In genomic region chr7:2640858-2641257, GRCh38 we compare ENCODE assay signal across 9 cellular contexts. TPM values are rescaled to one million over a fixed set of nuclear protein-coding genes. Genes with fewer than 3 reads are reported as not detected.
A peak's percentile ranks its signal among the peaks of the same experiment; 100 is the strongest.
DNase-seq lines count a peak whose midpoint lies in the region; ATAC-seq and TF ChIP-seq lines count a peak whose summit lies in the region.
"Had no signal": no experiment of that assay in that cellular context is flagged by ENCODE, and none has a peak within 500 bp of the region (broad histone marks: within the 10 kb centered on the region; RNA-seq: fewer than 3 reads in every experiment).

No MANE protein-coding gene starts in this region.

- TF ChIP-seq CTCF in mucosa of descending colon (IDR thresholded peaks at IDR 0.05) (no peak), tibial artery (IDR thresholded peaks at IDR 0.05) (no peak)

- H3K36me3 Mint-ChIP-seq in dendritic cell treated with granulocyte-macrophage colony-stimulating factor and Interleukin-4, amounts not matched to agents 40 ng/mL and 50 ng/mL, for 4 days (ENCODE audit: low read depth), result peaks cover 93% of the 10 kb centered on the region

- no peaks in the 10 kb centered on the region for H3K9me3 ChIP-seq in NT2/D1 (ENCODE audit: insufficient read depth, low read length)
- no peaks in the 10 kb centered on the region for H3K9me3 ChIP-seq in mucosa of descending colon
- H3K9me3 ChIP-seq in tibial artery, result no peaks in the 10 kb centered on the region

- H3K27me3 ChIP-seq in NT2/D1 (ENCODE audit: insufficient read depth, insufficient read length), result no peaks in the 10 kb centered on the region
- no peaks in the 10 kb centered on the region for H3K27me3 ChIP-seq in tibial artery

- H3K36me3 ChIP-seq in NT2/D1 (ENCODE audit: insufficient read depth, insufficient read length, low read length), result peaks cover 60% of the 10 kb centered on the region
- no peaks in the 10 kb centered on the region for H3K36me3 ChIP-seq in mucosa of descending colon (ENCODE audit: low read depth)
- no peaks in the 10 kb centered on the region for H3K36me3 ChIP-seq in tibial artery

- H3K4me1 ChIP-seq in NT2/D1 (ENCODE audit: insufficient read depth, insufficient read length) (peaks cover 61% of the 10 kb centered on the region), mucosa of descending colon (ENCODE audit: low read depth) (peaks cover 12% of the 10 kb centered on the region), tibial artery (peaks cover 12 to 78% (median 55%) of the 10 kb centered on the region in 4 donors)

- H3K4me1 Mint-ChIP-seq in dendritic cell treated with granulocyte-macrophage colony-stimulating factor and Interleukin-4, amounts not matched to agents 40 ng/mL and 50 ng/mL, for 4 days (ENCODE audit: low read depth), result peaks cover 89% of the 10 kb centered on the region

- intact Hi-C loops in dendritic cell treated with granulocyte-macrophage colony-stimulating factor and Interleukin-4, amounts not matched to agents 40 ng/mL and 50 ng/mL, for 4 days (cut with micrococcal nuclease), result loop anchor here (5.0 kb wide), 1 partner anchor 84 kb away; the partner anchor contains the start of genes BRAT1 and IQCE
- intact Hi-C loops in mucosa of descending colon (cut with DNase I, micrococcal nuclease), result no loop called here
- intact Hi-C loops in tibial artery (cut with DNase I; ENCODE audit: low total_unique reads), result no loop called here

- ATAC-seq in mucosa of descending colon, result peak; percentile 5
- ATAC-seq in HG03432 (IDR thresholded peaks at IDR 0.05; ENCODE audit: unreplicated experiment), result no peak

- H3K4me3 ChIP-seq in NT2/D1 (ENCODE audit: insufficient read length, low read depth), result no peak overlapping the region
- H3K4me3 ChIP-seq in mucosa of descending colon, result no peak overlapping the region
- peak overlapping the region; percentile 34 to 44 for H3K4me3 ChIP-seq in tibial artery

- peak overlapping the region; percentile 100 for H3K27ac Mint-ChIP-seq in dendritic cell treated with granulocyte-macrophage colony-stimulating factor and Interleukin-4, amounts not matched to agents 40 ng/mL and 50 ng/mL, for 4 days

- DNase-seq in NT2/D1 (ENCODE audit: low read depth, low spot score) (no peak), mucosa of descending colon (no peak), tibial artery (no peak), KG1 (lab: John Stamatoyannopoulos, UW) (no peak), hepatic stellate cell (ENCODE audit: low spot score) (no peak), HPDE6-E6E7 (ENCODE audit: extremely low spot score) (no peak)
- DNase-seq: stimulated activated CD4-positive, alpha-beta T cell treated with anti-CD3 and anti-CD28 coated beads, Interleukin-4, amount 100 ng/mL, for 24 hours had no signal

- H3K27ac ChIP-seq in tibial artery, result peak overlapping the region; percentile 58 to 63

- H3K4me3 Mint-ChIP-seq in dendritic cell treated with granulocyte-macrophage colony-stimulating factor and Interleukin-4, amounts not matched to agents 40 ng/mL and 50 ng/mL, for 4 days, result peak overlapping the region; percentile 67

- H3K9ac ChIP-seq in NT2/D1 (ENCODE audit: insufficient read length, low read depth), result peak overlapping the region; percentile 52

- no peaks in the 10 kb centered on the region for H3K27me3 Mint-ChIP-seq in dendritic cell treated with granulocyte-macrophage colony-stimulating factor and Interleukin-4, amounts not matched to agents 40 ng/mL and 50 ng/mL, for 4 days

- no peaks in the 10 kb centered on the region for H3K9me3 Mint-ChIP-seq in dendritic cell treated with granulocyte-macrophage colony-stimulating factor and Interleukin-4, amounts not matched to agents 40 ng/mL and 50 ng/mL, for 4 days

RNA-seq across cellular contexts. Expression of gene TTYH3, which starts 9.1 kb away (rescaled TPM):
- 10 to 100 TPM; 23.4 to 63.7 (median 32.1) TPM for total RNA-seq in mucosa of descending colon

RNA-seq across cellular contexts. Expression of gene AMZ1, which starts 47.1 kb away (rescaled TPM):
- total RNA-seq in mucosa of descending colon, result 1 to 10 TPM in 1 of 3 donors, under 1 TPM in 1, not detected in 1; 0.61 to 1.3 TPM

Comparison
In these comparisons a context has a peak if more than half of its experiments do, and no peak if none do; other contexts are left out.
1. H3K4me3 ChIP-seq: peak in tibial artery (2 of 2); none in NT2/D1 (single experiment) and mucosa of descending colon (single experiment).